ENCODE assay signal across 8 cellular contexts in the genomic region with DNA sequence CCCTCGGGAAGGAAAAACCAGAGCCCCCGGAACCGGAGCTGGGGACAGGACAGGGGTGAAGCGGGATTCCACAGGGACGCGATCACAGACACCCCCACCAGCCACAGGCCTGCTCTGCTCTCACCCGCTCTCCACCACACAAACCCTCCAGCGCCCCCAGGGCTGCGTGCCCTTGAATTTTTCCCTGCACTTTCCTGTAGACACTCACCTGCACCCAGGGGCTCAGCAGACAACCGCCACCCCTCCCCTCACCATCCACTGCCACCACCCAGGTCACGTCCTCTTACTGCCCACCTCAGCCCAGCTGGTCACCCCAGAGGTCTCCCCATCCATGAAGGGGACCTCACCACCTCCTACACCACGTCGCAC. TPM values are rescaled to one million over a fixed set of nuclear protein-coding genes. Genes with fewer than 3 reads are reported as not detected.
DNase-seq lines count a peak whose midpoint lies in the region; ATAC-seq and TF ChIP-seq lines count a peak whose summit lies in the region.

No MANE protein-coding gene starts in this region.

- H3K27me3 ChIP-seq in IMR-90 (ENCODE audit: control insufficient read depth, insufficient read depth, low read length), result peaks cover 31% of the 10 kb centered on the region
- no peaks in the 10 kb centered on the region for H3K27me3 ChIP-seq in mammary epithelial cell (ENCODE audit: insufficient read depth, low read length)
- H3K27me3 ChIP-seq in mesendoderm (ENCODE audit: insufficient read depth, low read length, poor library complexity), result peaks cover 40% of the 10 kb centered on the region

- H3K27ac ChIP-seq in IMR-90 (ENCODE audit: insufficient read depth, low read length) (no peak overlapping the region; the same call in 1 of the 2 replicates), mammary epithelial cell (ENCODE audit: insufficient read depth, low read depth, low read length) (peak overlapping the region; percentile 60), mesendoderm (ENCODE audit: low read depth, low read length) (no peak overlapping the region)

- ATAC-seq in IMR-90 (ENCODE audit: low read depth) (no peak; the same call in 1 of the 2 replicates), GM21619 (IDR thresholded peaks at IDR 0.05; ENCODE audit: unreplicated experiment) (no peak), HG02642 (IDR thresholded peaks at IDR 0.05; ENCODE audit: poor library complexity, unreplicated experiment) (no peak)

- H2AFZ ChIP-seq in IMR-90 (replicated peaks; ENCODE audit: low read length, poor library complexity) (peak overlapping the region; percentile 98), mammary epithelial cell (ENCODE audit: low read depth, low read length) (peak overlapping the region; percentile 98)

- intact Hi-C loops in IMR-90 (cut with micrococcal nuclease), result no loop called here
- intact Hi-C loops in mammary epithelial cell (cut with micrococcal nuclease), result no loop called here

- no peak for TF ChIP-seq RAD21 in IMR-90 (IDR thresholded peaks at IDR 0.05; ENCODE audit: low read length)

- H3K79me2 ChIP-seq in mammary epithelial cell (ENCODE audit: insufficient read depth, low read length) (no peaks in the 10 kb centered on the region), mesendoderm (ENCODE audit: control insufficient read depth, insufficient read depth, low read length) (no peaks in the 10 kb centered on the region)

- WGBS in IMR-90 (ENCODE audit: extremely low coverage in 2 of 2, insufficient read length in 1 of 2), 2 experiments, result 0% methylated on average over 1 of the region's 13 CpGs; no CpG with 5 or more reads in 1 of the 2 experiments
- 65% methylated on average over 6 of the region's 13 CpGs for whole genome bisulfite sequencing in mammary epithelial cell (ENCODE audit: low coverage, missing lambda C conversion rate)
- WGBS in mesendoderm (ENCODE audit: extremely low coverage, insufficient coverage, low lambda C conversion rate), result no CpG with 5 or more reads among the region's 13 CpGs

- H3K36me3 ChIP-seq in IMR-90 (ENCODE audit: control insufficient read depth, insufficient read depth, low read length) (no peaks in the 10 kb centered on the region), mammary epithelial cell (ENCODE audit: insufficient read depth, low read length) (no peaks in the 10 kb centered on the region), mesendoderm (ENCODE audit: control insufficient read depth, insufficient read depth, low read length) (no peaks in the 10 kb centered on the region)

- no peaks in the 10 kb centered on the region for H4K20me1 ChIP-seq in IMR-90 (ENCODE audit: insufficient read depth, low read length)
- no peaks in the 10 kb centered on the region for H4K20me1 ChIP-seq in mammary epithelial cell (ENCODE audit: insufficient read depth, low read length)

- peak overlapping the region; percentile 23 for H2AK9ac ChIP-seq in IMR-90 (replicated peaks; ENCODE audit: low read depth, low read length, poor library complexity)

- CTCF ChIA-PET in AG04449 (lab: Yijun Ruan, JAX) (no interaction called here), IMR-90 (lab: Yijun Ruan, JAX) (no interaction called here), mammary epithelial cell (lab: Charles Lee; ENCODE audit: low non-redundant PET) (no interaction called here)

- H2BK5ac ChIP-seq in IMR-90 (ENCODE audit: low read depth, low read length, poor library complexity, severe bottlenecking) (no peak overlapping the region), mesendoderm (ENCODE audit: low read length) (no peak overlapping the region)

- no peak overlapping the region for H4K91ac ChIP-seq in IMR-90 (ENCODE audit: insufficient read depth, low read depth, low read length)

- peak overlapping the region; percentile 77 for H3K4me3 ChIP-seq in AG04449 (ENCODE audit: low read depth, low read length)
- H3K4me3 ChIP-seq in IMR-90 (ENCODE audit: insufficient read depth, low read depth, low read length), result peak overlapping the region; percentile 60
- peak overlapping the region; percentile 74 to 86 (median 86) for H3K4me3 ChIP-seq in mammary epithelial cell (replicated peaks in 1 of 3; ENCODE audit: insufficient read depth in 1 of 3, low read depth in 2 of 3, low read length in 3 of 3)
- H3K4me3 ChIP-seq in mesendoderm (ENCODE audit: low read length), result no peak overlapping the region

- DNase-seq in AG04449 (ENCODE audit: low read depth, low spot score), result no peak
- DNase-seq in IMR-90, result no peak
- DNase-seq in mammary epithelial cell, result no peak
- no peak for DNase-seq in mesendoderm
- DNase-seq in NCI-H748 (lab: John Stamatoyannopoulos, UW; ENCODE audit: unreplicated experiment), result no peak
- DNase-seq in NCI-H526 treated with DMSO at 0.1 percent for 48 hours (lab: John Stamatoyannopoulos, UW), result no peak

- H3K79me1 ChIP-seq in IMR-90 (ENCODE audit: low read depth in 1 of 2, low read length in 2 of 2) (peaks cover 0 to 2% of the 10 kb centered on the region in 2 experiments; a peak in 1 of 4 replicates), mesendoderm (ENCODE audit: low read length) (no peaks in the 10 kb centered on the region)

- no peak overlapping the region for H4K5ac ChIP-seq in IMR-90 (ENCODE audit: low read depth, low read length)
- no peak overlapping the region for H4K5ac ChIP-seq in mesendoderm (ENCODE audit: low read length)

- H4K8ac ChIP-seq in IMR-90 (ENCODE audit: low read depth in 2 of 2, low read length in 2 of 2) (no peak overlapping the region; a peak in 1 of 4 replicates), mesendoderm (ENCODE audit: low read depth, low read length) (no peak overlapping the region)

- H3K9me1 ChIP-seq in IMR-90 (ENCODE audit: insufficient read depth, low read length), result no peaks in the 10 kb centered on the region

- peak overlapping the region; percentile 57; the same call in 1 of the 2 replicates for H3K4me2 ChIP-seq in IMR-90 (ENCODE audit: low read depth, low read length)
- peak overlapping the region; percentile 97 for H3K4me2 ChIP-seq in mammary epithelial cell (ENCODE audit: insufficient read depth, low read depth, low read length)
- peak overlapping the region; percentile 83 for H3K4me2 ChIP-seq in mesendoderm (ENCODE audit: low read length)

- no peak overlapping the region for H2BK20ac ChIP-seq in IMR-90 (ENCODE audit: low read depth, low read length)

- POLR2A ChIA-PET in AG04449 (lab: Yijun Ruan, JAX), result no interaction called here
- POLR2A ChIA-PET in IMR-90 (lab: Charles Lee; ENCODE audit: unreplicated experiment), result no interaction called here

- no peak overlapping the region for H2BK120ac ChIP-seq in IMR-90 (ENCODE audit: low read depth, low read length)
- no peak overlapping the region for H2BK120ac ChIP-seq in mesendoderm (ENCODE audit: low read depth, low read length)

- H3K18ac ChIP-seq in IMR-90 (ENCODE audit: low read depth, low read length) (no peak overlapping the region), mesendoderm (ENCODE audit: low read length) (no peak overlapping the region)

- dilution Hi-C loops in IMR-90 (cut with HindIII; ENCODE audit: low sequenced_read_pairs, unreplicated experiment), result no loop called here
- dilution Hi-C loops in mammary epithelial cell (cut with HindIII; ENCODE audit: low sequenced_read_pairs), result no loop called here

- no peak overlapping the region for H3K14ac ChIP-seq in IMR-90 (replicated peaks; ENCODE audit: low read depth, low read length)

- H3K9ac ChIP-seq in IMR-90 (ENCODE audit: low read depth, low read length) (peak overlapping the region; percentile 36; the same call in 1 of the 2 replicates), mammary epithelial cell (ENCODE audit: insufficient read depth, low read length) (peak overlapping the region; percentile 20), mesendoderm (ENCODE audit: low read length) (peak overlapping the region; percentile 46)

- TF ChIP-seq CTCF in AG04449 (IDR thresholded peaks at IDR 0.05; ENCODE audit: insufficient read depth, low read length, missing control alignments) (peak; percentile 2), IMR-90 (conservative IDR thresholded peaks at IDR 0.05; ENCODE audit: low read depth, low read length) (no peak), mammary epithelial cell (conservative IDR thresholded peaks at IDR 0.05 in 1 of 2, IDR thresholded peaks at IDR 0.05 in 1 of 2; ENCODE audit: extremely low read depth in 1 of 2, insufficient read depth in 1 of 2, low read depth in 1 of 2, low read length in 2 of 2) (no peak)

- BruUV-seq in IMR-90 (replicated peaks; lab: Mats Ljungman, UMichigan), result no TSS peak
- BruUV-seq in mammary epithelial cell (replicated peaks; lab: Mats Ljungman, UMichigan), result no TSS peak

- H3K9me3 ChIP-seq in IMR-90 (ENCODE audit: control insufficient read depth, insufficient read depth, low read length), result no peaks in the 10 kb centered on the region
- no peaks in the 10 kb centered on the region for H3K9me3 ChIP-seq in mammary epithelial cell (replicated peaks; ENCODE audit: insufficient read depth, low read length)

- H3K4ac ChIP-seq in IMR-90 (ENCODE audit: low read depth, low read length) (no peak overlapping the region), mesendoderm (ENCODE audit: low read depth, low read length) (no peak overlapping the region)

- H2AK5ac ChIP-seq in IMR-90 (ENCODE audit: low read depth, low read length) (no peak overlapping the region), mesendoderm (ENCODE audit: low read length) (no peak overlapping the region)

- H2BK15ac ChIP-seq in IMR-90 (ENCODE audit: low read depth, low read length), result no peak overlapping the region
- no peak overlapping the region for H2BK15ac ChIP-seq in mesendoderm (replicated peaks; ENCODE audit: low read depth)

- H3K23ac ChIP-seq in IMR-90 (ENCODE audit: low read depth, low read length) (peak overlapping the region; percentile 24; the same call in 1 of the 2 replicates), mesendoderm (ENCODE audit: low read length) (no peak overlapping the region)

- H3K56ac ChIP-seq in IMR-90 (ENCODE audit: extremely low read depth, insufficient read depth, low read length) (no peak overlapping the region), mesendoderm (ENCODE audit: low read length) (no peak overlapping the region)

- in situ Hi-C loops in IMR-90 (cut with MboI; ENCODE audit: low sequenced_read_pairs) (loop anchor here (25.0 kb wide), 1 partner anchor 395 kb away; no protein-coding TSS in a partner anchor), mammary epithelial cell (cut with MboI; ENCODE audit: low sequenced_read_pairs in 2 of 2) (loop anchor here (5.0 to 25.0 kb wide), 2 partner anchors 75 to 445 kb away; no protein-coding TSS in a partner anchor)

- TF ChIP-seq POLR2A in IMR-90 (IDR thresholded peaks at IDR 0.05; ENCODE audit: low read depth, low read length), result no peak

- H3K4me1 ChIP-seq in IMR-90 (ENCODE audit: control insufficient read depth, insufficient read depth, low read length) (peaks cover 4% of the 10 kb centered on the region; the same call in 1 of the 2 replicates), mammary epithelial cell (ENCODE audit: insufficient read depth, low read length) (peaks cover 16% of the 10 kb centered on the region), mesendoderm (ENCODE audit: control insufficient read depth, low read depth, low read length) (no peaks in the 10 kb centered on the region)

RNA-seq across cellular contexts. Expression of gene ULBP2, which starts 0.6 kb away (rescaled TPM):
- total RNA-seq in IMR-90 (2012; rRNA removed) (7.2 and 7.9 TPM in 2 replicates), mammary epithelial cell (10 to 100 TPM; 12.9 to 14.5 TPM)
- polyA plus RNA-seq in IMR-90 (2012; rRNA removed) (16.2 and 17.0 TPM in 2 replicates), mammary epithelial cell (20.7 TPM)
- polyA plus RNA-seq in IMR-90 (2012; cell fraction: cytosol; rRNA removed), result 12.4 and 17.1 TPM in 2 replicates
- polyA plus RNA-seq in IMR-90 (2012; cell fraction: nucleus; rRNA removed; ENCODE audit: low replicate concordance), result 6.0 and 6.8 TPM in 2 replicates
- 1.7 TPM for polyA minus RNA-seq in mammary epithelial cell
- 0.14 TPM for polyA plus RNA-seq in mesendoderm (2013, experiment 1 of 2)
- polyA plus RNA-seq in mesendoderm (2013, experiment 2 of 2), result 0.15 TPM

RNA-seq across cellular contexts. Expression of gene RAET1G, which starts 19.5 kb away (rescaled TPM):
- total RNA-seq in IMR-90 (2012; rRNA removed) (1.3 and 2.2 TPM in 2 replicates), mammary epithelial cell (10 to 100 TPM in 1 of 2 donors, 1 to 10 TPM in 1; 6.3 to 28.8 TPM)
- polyA plus RNA-seq in IMR-90 (2012; rRNA removed) (3.6 and 4.2 TPM in 2 replicates), mammary epithelial cell (32.3 TPM)
- 2.9 and 4.8 TPM in 2 replicates for polyA plus RNA-seq in IMR-90 (2012; cell fraction: cytosol; rRNA removed)
- polyA plus RNA-seq in IMR-90 (2012; cell fraction: nucleus; rRNA removed; ENCODE audit: low replicate concordance), result 1.3 and 2.7 TPM in 2 replicates
- 3.1 TPM for polyA minus RNA-seq in mammary epithelial cell
- polyA plus RNA-seq in mesendoderm (2013, experiment 1 of 2), result 0.03 TPM
- not detected for polyA plus RNA-seq in mesendoderm (2013, experiment 2 of 2)

RNA-seq across cellular contexts. Expression of gene ULBP1, which starts 21.3 kb away (rescaled TPM):
- total RNA-seq in IMR-90 (2012; rRNA removed), result 0.18 and 0.56 TPM in 2 replicates
- polyA plus RNA-seq in IMR-90 (2012; rRNA removed), result 0.69 and 0.87 TPM in 2 replicates
- 0.25 TPM in 2 replicates for polyA plus RNA-seq in IMR-90 (2012; cell fraction: cytosol; rRNA removed)
- 0.15 and 0.84 TPM in 2 replicates for polyA plus RNA-seq in IMR-90 (2012; cell fraction: nucleus; rRNA removed; ENCODE audit: low replicate concordance)
- 10 to 100 TPM in 1 of 2 donors, 1 to 10 TPM in 1; 5.2 to 23.5 TPM for total RNA-seq in mammary epithelial cell
- 1.3 TPM for polyA plus RNA-seq in mammary epithelial cell
- polyA minus RNA-seq in mammary epithelial cell, result not detected
- polyA plus RNA-seq in mesendoderm (2013, experiment 1 of 2), result 1.2 TPM
- polyA plus RNA-seq in mesendoderm (2013, experiment 2 of 2), result 1.2 TPM

RNA-seq across cellular contexts. Expression of gene RAET1E, which starts 44.5 kb away (rescaled TPM):
- total RNA-seq in IMR-90 (2012; rRNA removed) (not detected in 2 replicates), mammary epithelial cell (10 to 100 TPM in 1 of 2 donors, 1 to 10 TPM in 1; 9.2 to 15.0 TPM)
- polyA plus RNA-seq in IMR-90 (2012; rRNA removed) (not detected in 2 replicates), mammary epithelial cell (18.5 TPM)
- polyA plus RNA-seq in IMR-90 (2012; cell fraction: cytosol; rRNA removed), result 0.02 TPM in 1 of 2 replicates, not detected in the other
- 0.16 TPM in 1 of 2 replicates, not detected in the other for polyA plus RNA-seq in IMR-90 (2012; cell fraction: nucleus; rRNA removed; ENCODE audit: low replicate concordance)
- polyA minus RNA-seq in mammary epithelial cell, result not detected
- not detected for polyA plus RNA-seq in mesendoderm (2013, experiment 1 of 2)
- polyA plus RNA-seq in mesendoderm (2013, experiment 2 of 2), result not detected
